ENCODE assay signal across 29 cellular contexts in the genomic region with DNA sequence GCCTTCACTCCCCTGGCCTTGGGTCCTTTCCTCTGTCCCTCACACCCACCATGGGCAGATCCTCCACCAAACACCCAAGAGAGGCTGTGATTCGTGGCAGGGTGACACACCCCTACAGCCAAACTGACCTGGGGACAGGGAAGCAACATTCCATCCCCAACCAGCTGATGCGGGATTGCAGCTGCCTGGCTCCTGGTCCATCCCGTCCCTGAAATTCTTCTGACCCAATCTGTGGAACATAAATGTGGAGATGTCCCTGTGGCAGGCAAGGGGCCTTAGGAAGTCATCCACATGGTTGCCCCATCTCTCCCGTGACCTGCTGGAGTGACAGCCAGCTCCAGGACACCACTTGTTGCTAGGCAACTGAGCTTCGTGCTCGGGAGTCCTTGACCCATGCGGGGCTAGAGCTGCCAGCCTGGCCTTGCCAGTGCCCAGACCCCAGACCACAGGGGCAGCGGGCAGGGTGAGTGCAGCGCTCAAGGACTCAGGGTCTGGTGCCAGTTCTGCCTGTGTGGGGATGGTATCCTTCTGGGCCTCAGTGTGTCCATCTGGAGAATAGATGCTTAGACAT. TPM values are rescaled to one million over a fixed set of nuclear protein-coding genes. Genes with fewer than 3 reads are reported as not detected.
DNase-seq lines count a peak whose midpoint lies in the region; ATAC-seq and TF ChIP-seq lines count a peak whose summit lies in the region.
"Had no signal": no experiment of that assay in that cellular context is flagged by ENCODE, and none has a peak within 500 bp of the region (broad histone marks: within the 10 kb centered on the region; RNA-seq: fewer than 3 reads in every experiment).

No MANE protein-coding gene starts in this region.

- H2BK5ac ChIP-seq in neuronal stem cell (ENCODE audit: low read length) (no peak overlapping the region), mesenchymal stem cell (ENCODE audit: low read depth, low read length, poor library complexity, severe bottlenecking) (no peak overlapping the region)

- H3K9ac ChIP-seq in neuronal stem cell (ENCODE audit: low read depth, low read length, poor library complexity) = no peak overlapping the region
- no peak overlapping the region for H3K9ac ChIP-seq in mesenchymal stem cell (ENCODE audit: low read length)

- H3K27me3 ChIP-seq in neuronal stem cell (ENCODE audit: control insufficient read depth in 3 of 3, insufficient read depth in 3 of 3, low read depth in 1 of 3, low read length in 3 of 3) (peaks cover 0 to 18% (median 0%) of the 10 kb centered on the region in 3 experiments), uterus (no peaks in the 10 kb centered on the region), mesenchymal stem cell (ENCODE audit: control insufficient read depth in 1 of 2, insufficient read depth in 1 of 2, low read length in 2 of 2) (no peaks in the 10 kb centered on the region)
- H3K27me3 ChIP-seq: dorsolateral prefrontal cortex, esophagus muscularis mucosa, heart left ventricle, suprapubic skin, upper lobe of right lung had no signal

- H3K36me3 Mint-ChIP-seq in activated CD4-positive, alpha-beta memory T cell treated with anti-CD3 and anti-CD28 coated beads for 36 hours = peaks cover 55% of the 10 kb centered on the region
- peaks cover 74% of the 10 kb centered on the region for H3K36me3 Mint-ChIP-seq in activated CD4-positive, alpha-beta memory T cell treated with anti-CD3 and anti-CD28 coated beads, Interleukin-2, amount 10 ng/mL, durations not matched to agents 7 days and 5 days (ENCODE audit: low read depth)
- H3K36me3 Mint-ChIP-seq in CD14-positive monocyte (peaks cover 83 to 97% of the 10 kb centered on the region in 2 donors), T-cell (peaks cover 52% of the 10 kb centered on the region)
- H3K36me3 Mint-ChIP-seq: mesothelial cell of epicardium had no signal

- intact Hi-C loops in activated CD4-positive, alpha-beta memory T cell treated with anti-CD3 and anti-CD28 coated beads for 36 hours (cut with micrococcal nuclease) = no loop called here
- intact Hi-C loops in CD14-positive monocyte (cut with micrococcal nuclease) (no loop called here), uterus (cut with DNase I; ENCODE audit: low total_unique reads) (loop anchor here (10.0 kb wide), 1 partner anchor 194 kb away; a partner anchor contains a TSS)

- no peak for TF ChIP-seq POLR2A in uterus (IDR thresholded peaks at IDR 0.05)

- H3K4me3 ChIP-seq in neuronal stem cell (ENCODE audit: low read length in 2 of 2) (no peak overlapping the region), uterus (no peak overlapping the region), mesenchymal stem cell (ENCODE audit: insufficient read depth in 1 of 2, low read depth in 1 of 2, low read length in 2 of 2) (no peak overlapping the region)
- H3K4me3 ChIP-seq: dorsolateral prefrontal cortex, esophagus muscularis mucosa, heart left ventricle, suprapubic skin, upper lobe of right lung had no signal

- H2BK120ac ChIP-seq in neuronal stem cell (ENCODE audit: low read depth, low read length) = no peak overlapping the region
- H2BK120ac ChIP-seq in mesenchymal stem cell (ENCODE audit: low read depth, low read length) = no peak overlapping the region

- H2BK15ac ChIP-seq in neuronal stem cell (ENCODE audit: low read length) (no peak overlapping the region), mesenchymal stem cell (ENCODE audit: low read depth, poor library complexity, severe bottlenecking) (no peak overlapping the region)

- no peak overlapping the region for H2AFZ ChIP-seq in neuronal stem cell (ENCODE audit: low read length)
- no peak overlapping the region for H2AFZ ChIP-seq in mesenchymal stem cell (ENCODE audit: low read depth, low read length)

- H3K14ac ChIP-seq in neuronal stem cell (ENCODE audit: low read length) (no peak overlapping the region), mesenchymal stem cell (ENCODE audit: low read length in 2 of 2) (no peak overlapping the region)

- H3K4me1 Mint-ChIP-seq in activated CD4-positive, alpha-beta memory T cell treated with anti-CD3 and anti-CD28 coated beads for 36 hours (ENCODE audit: low read depth) = peaks cover 6% of the 10 kb centered on the region
- no peaks in the 10 kb centered on the region for H3K4me1 Mint-ChIP-seq in activated CD4-positive, alpha-beta memory T cell treated with anti-CD3 and anti-CD28 coated beads, Interleukin-2, amount 10 ng/mL, durations not matched to agents 7 days and 5 days
- H3K4me1 Mint-ChIP-seq in CD14-positive monocyte (peaks cover 33% of the 10 kb centered on the region), T-cell (peaks cover 19 to 33% (median 23%) of the 10 kb centered on the region in 3 donors)

- H3K4me3 Mint-ChIP-seq in activated CD4-positive, alpha-beta memory T cell treated with anti-CD3 and anti-CD28 coated beads for 36 hours = no peak overlapping the region
- H3K4me3 Mint-ChIP-seq in activated CD4-positive, alpha-beta memory T cell treated with anti-CD3 and anti-CD28 coated beads, Interleukin-2, amount 10 ng/mL, durations not matched to agents 7 days and 5 days = no peak overlapping the region
- H3K4me3 Mint-ChIP-seq in CD14-positive monocyte (no peak overlapping the region), T-cell (no peak overlapping the region)
- H3K4me3 Mint-ChIP-seq: mesothelial cell of epicardium had no signal

- CTCF ChIA-PET in activated CD4-positive, alpha-beta memory T cell treated with anti-CD3 and anti-CD28 coated beads for 36 hours (lab: Charles Lee) = no interaction called here
- CTCF ChIA-PET in activated CD4-positive, alpha-beta memory T cell treated with anti-CD3 and anti-CD28 coated beads, Interleukin-2, amount 10 ng/mL, durations not matched to agents 7 days and 5 days (lab: Charles Lee) = no interaction called here
- CTCF ChIA-PET in T-cell (lab: Charles Lee) = no interaction called here

- no peak overlapping the region for H3K23ac ChIP-seq in neuronal stem cell (ENCODE audit: low read depth, low read length, poor library complexity)
- peak overlapping the region in 1 of 2 experiments; percentile 32 for H3K23ac ChIP-seq in mesenchymal stem cell (ENCODE audit: low read length in 2 of 2)

- POLR2A ChIA-PET in activated CD4-positive, alpha-beta memory T cell treated with anti-CD3 and anti-CD28 coated beads for 36 hours (lab: Charles Lee) = no interaction called here
- POLR2A ChIA-PET in activated CD4-positive, alpha-beta memory T cell treated with anti-CD3 and anti-CD28 coated beads, Interleukin-2, amount 10 ng/mL, durations not matched to agents 7 days and 5 days (lab: Charles Lee) = interaction anchor here (1.1 kb wide), 2 partner anchors 9 to 14 kb away, joined by 3 to 4 read pairs; no protein-coding TSS in a partner anchor
- POLR2A ChIA-PET in T-cell (lab: Charles Lee) = no interaction called here

- H3K9me3 ChIP-seq in neuronal stem cell (replicated peaks in 1 of 2; ENCODE audit: control insufficient read depth in 2 of 2, insufficient read depth in 1 of 2, low read depth in 1 of 2, low read length in 2 of 2) (no peaks in the 10 kb centered on the region), uterus (no peaks in the 10 kb centered on the region), mesenchymal stem cell (ENCODE audit: control insufficient read depth, low read length) (no peaks in the 10 kb centered on the region)
- H3K9me3 ChIP-seq: esophagus muscularis mucosa, heart left ventricle, suprapubic skin, upper lobe of right lung had no signal

- H3K36me3 ChIP-seq in neuronal stem cell (replicated peaks in 1 of 2; ENCODE audit: control insufficient read depth in 2 of 2, insufficient read depth in 2 of 2, low read length in 2 of 2) = no peaks in the 10 kb centered on the region
- H3K36me3 ChIP-seq in uterus = no peaks in the 10 kb centered on the region
- peaks cover 20 to 68% of the 10 kb centered on the region in 2 experiments for H3K36me3 ChIP-seq in mesenchymal stem cell (ENCODE audit: control insufficient read depth in 1 of 2, insufficient read depth in 2 of 2, low read depth in 1 of 2, low read length in 2 of 2)

- H3K4me1 ChIP-seq in neuronal stem cell (ENCODE audit: control insufficient read depth in 2 of 2, insufficient read depth in 1 of 2, low read depth in 1 of 2, low read length in 2 of 2) (peaks cover 0 to 2% of the 10 kb centered on the region in 2 donors), uterus (peaks cover 7 to 14% of the 10 kb centered on the region in 2 donors), mesenchymal stem cell (ENCODE audit: control insufficient read depth, insufficient read depth, low read depth, low read length) (peaks cover 10% of the 10 kb centered on the region)

- H3K4me2 ChIP-seq in neuronal stem cell (ENCODE audit: insufficient read depth, low read length, poor library complexity, severe bottlenecking) (no peak overlapping the region), mesenchymal stem cell (ENCODE audit: low read length, poor library complexity, severe bottlenecking) (no peak overlapping the region)

- H2AK5ac ChIP-seq in neuronal stem cell (ENCODE audit: low read depth, low read length) = peak overlapping the region; percentile 32
- no peak overlapping the region for H2AK5ac ChIP-seq in mesenchymal stem cell (ENCODE audit: low read length, severe bottlenecking)

- H3K27me3 Mint-ChIP-seq in activated CD4-positive, alpha-beta memory T cell treated with anti-CD3 and anti-CD28 coated beads for 36 hours = no peaks in the 10 kb centered on the region
- H3K27me3 Mint-ChIP-seq in activated CD4-positive, alpha-beta memory T cell treated with anti-CD3 and anti-CD28 coated beads, Interleukin-2, amount 10 ng/mL, durations not matched to agents 7 days and 5 days = no peaks in the 10 kb centered on the region
- no peaks in the 10 kb centered on the region for H3K27me3 Mint-ChIP-seq in CD14-positive monocyte (ENCODE audit: low read depth in 3 of 3)
- H3K27me3 Mint-ChIP-seq in T-cell = no peaks in the 10 kb centered on the region

- no CpG with 5 or more reads among the region's 9 CpGs for WGBS in neuronal stem cell (ENCODE audit: extremely low coverage in 2 of 2, insufficient read length in 2 of 2, insufficient replicate concordance in 1 of 2), 2 donors
- 81% methylated on average over 9 of the region's 9 CpGs for WGBS in mesenchymal stem cell

- peak overlapping the region; percentile 64 for H3K27ac Mint-ChIP-seq in activated CD4-positive, alpha-beta memory T cell treated with anti-CD3 and anti-CD28 coated beads for 36 hours
- H3K27ac Mint-ChIP-seq in activated CD4-positive, alpha-beta memory T cell treated with anti-CD3 and anti-CD28 coated beads, Interleukin-2, amount 10 ng/mL, durations not matched to agents 7 days and 5 days = no peak overlapping the region
- H3K27ac Mint-ChIP-seq in CD14-positive monocyte = peak overlapping the region in 4 of 7 donors; percentile 61 to 85 (median 72)
- peak overlapping the region; percentile 36 to 58 for H3K27ac Mint-ChIP-seq in T-cell
- H3K27ac Mint-ChIP-seq: mesothelial cell of epicardium had no signal

- H3K27ac ChIP-seq in neuronal stem cell (replicated peaks; ENCODE audit: low read length) = no peak overlapping the region
- no peak overlapping the region for H3K27ac ChIP-seq in uterus
- H3K27ac ChIP-seq in mesenchymal stem cell (ENCODE audit: low read length, poor library complexity, severe bottlenecking) = no peak overlapping the region
- H3K27ac ChIP-seq: dorsolateral prefrontal cortex, esophagus muscularis mucosa, heart left ventricle, suprapubic skin, upper lobe of right lung had no signal

- H3K18ac ChIP-seq in neuronal stem cell (ENCODE audit: low read length) (no peak overlapping the region), mesenchymal stem cell (ENCODE audit: low read depth in 1 of 2, low read length in 2 of 2) (no peak overlapping the region)

- no peak for DNase-seq in activated CD4-positive, alpha-beta memory T cell treated with anti-CD3 and anti-CD28 coated beads for 36 hours
- DNase-seq in activated CD4-positive, alpha-beta memory T cell treated with anti-CD3 and anti-CD28 coated beads, Interleukin-2, amount 10 ng/mL, durations not matched to agents 7 days and 5 days = no peak
- DNase-seq in CD14-positive monocyte (ENCODE audit: low spot score) = no peak
- DNase-seq in T-cell = no peak
- DNase-seq in neuronal stem cell (ENCODE audit: low spot score) = no peak
- DNase-seq in uterus = no peak
- no peak for DNase-seq in mesenchymal stem cell
- DNase-seq: activated effector memory CD4-positive, alpha-beta T cell treated with anti-CD3 and anti-CD28 coated beads, Interleukin-2, amount 50 U/mL, for 16 hours; amniotic stem cell; DMS 273 treated with DMSO at 0.1 percent for 48 hours; dorsolateral prefrontal cortex; foreskin fibroblast; MM.1S; NCI-H1105 treated with DMSO at 0.1 percent for 48 hours; NCI-H187 treated with DMSO at 0.1 percent for 48 hours; NCI-H524 treated with DMSO at 0.1 percent for 48 hours; occipital lobe; PC-3; stimulated activated CD4-positive, alpha-beta T cell treated with anti-CD3 and anti-CD28 coated beads, Interleukin-15, amount 100 ng/mL, for 24 hours; stimulated activated CD4-positive, alpha-beta T cell treated with anti-CD3 and anti-CD28 coated beads, Interleukin-4, amount 100 ng/mL, for 4 hours; T-helper 2 cell; upper lobe of right lung had no signal

- H3K4ac ChIP-seq in neuronal stem cell (ENCODE audit: low read length) = no peak overlapping the region
- H3K4ac ChIP-seq in mesenchymal stem cell (ENCODE audit: low read depth in 1 of 2, low read length in 2 of 2) = no peak overlapping the region

- H4K8ac ChIP-seq in neuronal stem cell (ENCODE audit: low read depth, low read length) (no peak overlapping the region), mesenchymal stem cell (ENCODE audit: low read length) (no peak overlapping the region)

- no peak overlapping the region for H4K91ac ChIP-seq in neuronal stem cell (ENCODE audit: low read depth, low read length, poor library complexity)
- H4K91ac ChIP-seq in mesenchymal stem cell (ENCODE audit: low read length) = no peak overlapping the region

- H2BK12ac ChIP-seq in neuronal stem cell (ENCODE audit: low read length) (no peak overlapping the region), mesenchymal stem cell (ENCODE audit: low read length in 2 of 2) (no peak overlapping the region)

- TF ChIP-seq CTCF in CD14-positive monocyte (IDR thresholded peaks at IDR 0.05) = no peak
- TF ChIP-seq CTCF in uterus (IDR thresholded peaks at IDR 0.05) = no peak

- peaks cover 2% of the 10 kb centered on the region for H3K79me1 ChIP-seq in neuronal stem cell (ENCODE audit: low read depth, low read length)
- no peaks in the 10 kb centered on the region for H3K79me1 ChIP-seq in mesenchymal stem cell (replicated peaks; ENCODE audit: low read length, poor library complexity, severe bottlenecking)

- peaks cover 3% of the 10 kb centered on the region for H3K9me3 Mint-ChIP-seq in activated CD4-positive, alpha-beta memory T cell treated with anti-CD3 and anti-CD28 coated beads for 36 hours
- no peaks in the 10 kb centered on the region for H3K9me3 Mint-ChIP-seq in activated CD4-positive, alpha-beta memory T cell treated with anti-CD3 and anti-CD28 coated beads, Interleukin-2, amount 10 ng/mL, durations not matched to agents 7 days and 5 days
- H3K9me3 Mint-ChIP-seq in CD14-positive monocyte (peaks cover 0 to 1% (median 0%) of the 10 kb centered on the region in 7 donors), T-cell (no peaks in the 10 kb centered on the region)
- H3K9me3 Mint-ChIP-seq: mesothelial cell of epicardium had no signal

- ATAC-seq in T-cell (replicated peaks in 1 of 4) (no peak), GM21390 (IDR thresholded peaks at IDR 0.05; ENCODE audit: unreplicated experiment) (no peak)
- ATAC-seq: activated CD4-positive, CD25-positive, alpha-beta regulatory T cell treated with anti-CD3 and anti-CD28 coated beads, Interleukin-2, amount 50 U/mL, for 24 hours; heart left ventricle; PC-3; SK-N-SH treated with all-trans-retinoic acid at 6 μM for 48 hours; upper lobe of right lung had no signal

RNA-seq across cellular contexts. Expression of a gene that starts 34.0 kb away (rescaled TPM):
- 1 to 10 TPM; 7.3 to 8.1 TPM for total RNA-seq in activated CD4-positive, alpha-beta memory T cell treated with anti-CD3 and anti-CD28 coated beads for 36 hours
- 1 to 10 TPM; 4.6 to 4.8 TPM for total RNA-seq in activated CD4-positive, alpha-beta memory T cell treated with anti-CD3 and anti-CD28 coated beads, Interleukin-2, amount 10 ng/mL, durations not matched to agents 7 days and 5 days
- polyA plus RNA-seq in CD14-positive monocyte = 10 to 100 TPM; 18.3 to 23.9 TPM
- 1 to 10 TPM; 5.5 to 9.3 (median 6.1) TPM for total RNA-seq in T-cell
- 60.5 TPM for polyA plus RNA-seq in neuronal stem cell (2013, experiment 1 of 2)
- polyA plus RNA-seq in neuronal stem cell (2013, experiment 2 of 2) = 61.7 TPM
- 10 to 100 TPM; 25.1 to 41.4 (median 40.6) TPM for total RNA-seq in uterus
- 37.6 TPM for polyA plus RNA-seq in mesenchymal stem cell (2013, experiment 1 of 2)
- 39.4 TPM for polyA plus RNA-seq in mesenchymal stem cell (2013, experiment 2 of 2)
